ENCODE assay signal across 8 cellular contexts in genomic region chr12:109714141-109714912, GRCh38. TPM values are rescaled to one million over a fixed set of nuclear protein-coding genes. Genes with fewer than 3 reads are reported as not detected.
DNase-seq lines count a peak whose midpoint lies in the region; ATAC-seq and TF ChIP-seq lines count a peak whose summit lies in the region.

No MANE protein-coding gene starts in this region.

- peak; percentile 25 for ATAC-seq in activated CD4-positive, alpha-beta T cell treated with anti-CD3 and anti-CD28 coated beads for 36 hours

- H3K9ac ChIP-seq in ES-I3 (ENCODE audit: low read depth, low read length) = peak overlapping the region; percentile 52; the same call in 1 of the 2 replicates

- H3K9me3 ChIP-seq in ES-I3 (ENCODE audit: control insufficient read depth, insufficient read depth, low read length) = no peaks in the 10 kb centered on the region
- H3K9me3 ChIP-seq in HEK293 (ENCODE audit: control insufficient read depth, insufficient read depth, low read depth, low read length) = no peaks in the 10 kb centered on the region

- POLR2A ChIA-PET in HEK293 (lab: Yijun Ruan, JAX) = no interaction called here
- POLR2A ChIA-PET in activated CD4-positive, alpha-beta T cell treated with anti-CD3 and anti-CD28 coated beads for 36 hours (lab: Charles Lee) = no interaction called here

- CTCF ChIA-PET in HEK293 (lab: Yijun Ruan, JAX) = interaction anchor here (0.6 to 1.2 kb wide), 9 partner anchors 9 to 299 kb away, joined by 3 to 9 read pairs (median 6); no protein-coding TSS in a partner anchor
- CTCF ChIA-PET in activated CD4-positive, alpha-beta T cell treated with anti-CD3 and anti-CD28 coated beads for 36 hours (lab: Charles Lee) = interaction anchor here (0.6 to 1.7 kb wide), 2 partner anchors 24 to 141 kb away, joined by 3 to 7 read pairs; partner anchors contain the start of genes MMAB and MVK

- H3K9me3 Mint-ChIP-seq in activated CD4-positive, alpha-beta T cell treated with anti-CD3 and anti-CD28 coated beads for 36 hours (ENCODE audit: low read depth) = no peaks in the 10 kb centered on the region

- intact Hi-C loops in activated CD4-positive, alpha-beta T cell treated with anti-CD3 and anti-CD28 coated beads for 36 hours (cut with DNase I, micrococcal nuclease) = loop anchor here (1.0 to 10.0 kb wide), 7 partner anchors 117 to 1202 kb away; partner anchors contain the start of genes ANAPC7 (in 1 of the 2), MMAB (in 1 of the 2), MVK (in 1 of the 2) and SSH1 (in 1 of the 2)

- H3K4me3 ChIP-seq in HEK293 (ENCODE audit: low read depth, low read length) = peak overlapping the region; percentile 50

- no peak overlapping the region for H3K27ac Mint-ChIP-seq in activated CD4-positive, alpha-beta T cell treated with anti-CD3 and anti-CD28 coated beads for 36 hours

- peak overlapping the region; percentile 54; the same call in 1 of the 2 replicates for H3K27ac ChIP-seq in HEK293 (ENCODE audit: extremely low read depth, low read depth, low read length)
- peak overlapping the region; percentile 72 for H3K27ac ChIP-seq in cingulate gyrus (ENCODE audit: low read depth, low read length)

- H3K4me1 ChIP-seq in ES-I3 (ENCODE audit: insufficient read depth, low read length) (peaks cover 23% of the 10 kb centered on the region; the same call in 1 of the 2 replicates), HEK293 (ENCODE audit: control insufficient read depth, insufficient read depth, low read length) (no peaks in the 10 kb centered on the region)

- H3K36me3 ChIP-seq in ES-I3 (ENCODE audit: insufficient read depth, low read length) (no peaks in the 10 kb centered on the region), HEK293 (ENCODE audit: control insufficient read depth in 2 of 2, insufficient read depth in 1 of 2, low read length in 2 of 2) (no peaks in the 10 kb centered on the region)

- peak; percentile 76 for DNase-seq in NCI-H146 (lab: John Stamatoyannopoulos, UW)
- DNase-seq in activated CD4-positive, alpha-beta T cell treated with anti-CD3 and anti-CD28 coated beads for 36 hours = peak; percentile 69
- DNase-seq in lung microvascular endothelial cell (ENCODE audit: low read depth in 2 of 2) = peak; percentile 60 to 70
- peak; percentile 38 for DNase-seq in stimulated activated CD8-positive, alpha-beta memory T cell treated with anti-CD3 and anti-CD28 coated beads, Interleukin-12 subunit alpha, Interleukin-12 subunit beta, amount 100 ng/mL, for 4 hours (ENCODE audit: low read depth)
- DNase-seq in NCI-H774 (lab: John Stamatoyannopoulos, UW) = no peak

- H3K27me3 Mint-ChIP-seq in activated CD4-positive, alpha-beta T cell treated with anti-CD3 and anti-CD28 coated beads for 36 hours = peaks cover 30% of the 10 kb centered on the region

- peaks cover 4% of the 10 kb centered on the region for H3K4me1 Mint-ChIP-seq in activated CD4-positive, alpha-beta T cell treated with anti-CD3 and anti-CD28 coated beads for 36 hours

- H3K36me3 Mint-ChIP-seq in activated CD4-positive, alpha-beta T cell treated with anti-CD3 and anti-CD28 coated beads for 36 hours (ENCODE audit: low read depth) = no peaks in the 10 kb centered on the region

- peak overlapping the region; percentile 56 for H3K4me3 Mint-ChIP-seq in activated CD4-positive, alpha-beta T cell treated with anti-CD3 and anti-CD28 coated beads for 36 hours

- peak; percentile 55 for TF ChIP-seq CTCF in HEK293 (tag by site-specific recombination; IDR thresholded peaks at IDR 0.05)

TF ChIP-seq in HEK293, 187 proteins besides CTCF, POLR2A, EP300 and RAD21 (continues in another document):
- TF ChIP-seq ZNF777 (tag by site-specific recombination; IDR thresholded peaks at IDR 0.05; ENCODE audit: borderline replicate concordance) = peak; percentile 60; the same call in 1 of the 2 replicates
- peak; percentile 50; the same call in 1 of the 2 replicates for TF ChIP-seq ZBTB20 (tag by site-specific recombination; IDR thresholded peaks at IDR 0.05)
- peak; percentile 30 for TF ChIP-seq ZIC2 (tag by site-specific recombination; IDR thresholded peaks at IDR 0.05)
- TF ChIP-seq INSM2 (tag by site-specific recombination; IDR thresholded peaks at IDR 0.05) = no peak
- TF ChIP-seq KLF10 (tag by site-specific recombination; IDR thresholded peaks at IDR 0.05) = 0 out of 2 replicates have a peak, but pooled peaks have one; percentile 21
- no peak for TF ChIP-seq ZNF223 (tag by site-specific recombination; IDR thresholded peaks at IDR 0.05)
- TF ChIP-seq ZNF426 (tag by site-specific recombination; IDR thresholded peaks at IDR 0.05) = no peak
- TF ChIP-seq RBAK (tag by site-specific recombination; IDR thresholded peaks at IDR 0.05) = no peak
- TF ChIP-seq, protein P1, sequence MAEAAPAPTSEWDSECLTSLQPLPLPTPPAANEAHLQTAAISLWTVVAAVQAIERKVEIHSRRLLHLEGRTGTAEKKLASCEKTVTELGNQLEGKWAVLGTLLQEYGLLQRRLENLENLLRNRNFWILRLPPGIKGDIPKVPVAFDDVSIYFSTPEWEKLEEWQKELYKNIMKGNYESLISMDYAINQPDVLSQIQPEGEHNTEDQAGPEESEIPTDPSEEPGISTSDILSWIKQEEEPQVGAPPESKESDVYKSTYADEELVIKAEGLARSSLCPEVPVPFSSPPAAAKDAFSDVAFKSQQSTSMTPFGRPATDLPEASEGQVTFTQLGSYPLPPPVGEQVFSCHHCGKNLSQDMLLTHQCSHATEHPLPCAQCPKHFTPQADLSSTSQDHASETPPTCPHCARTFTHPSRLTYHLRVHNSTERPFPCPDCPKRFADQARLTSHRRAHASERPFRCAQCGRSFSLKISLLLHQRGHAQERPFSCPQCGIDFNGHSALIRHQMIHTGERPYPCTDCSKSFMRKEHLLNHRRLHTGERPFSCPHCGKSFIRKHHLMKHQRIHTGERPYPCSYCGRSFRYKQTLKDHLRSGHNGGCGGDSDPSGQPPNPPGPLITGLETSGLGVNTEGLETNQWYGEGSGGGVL (tag by site-specific recombination; IDR thresholded peaks at IDR 0.05) = peak; percentile 37; the same call in 1 of the 2 replicates
- TF ChIP-seq GLIS2 (tag by site-specific recombination; IDR thresholded peaks at IDR 0.05) = peak; percentile 85; the same call in 1 of the 2 replicates
- 0 out of 2 replicates have a peak, but pooled peaks have one; percentile 38 for TF ChIP-seq ZNF660 (tag by site-specific recombination; IDR thresholded peaks at IDR 0.05)
- TF ChIP-seq ZEB2 (tag by site-specific recombination; IDR thresholded peaks at IDR 0.05) = peak; percentile 22; the same call in 1 of the 2 replicates
- TF ChIP-seq, protein P2, sequence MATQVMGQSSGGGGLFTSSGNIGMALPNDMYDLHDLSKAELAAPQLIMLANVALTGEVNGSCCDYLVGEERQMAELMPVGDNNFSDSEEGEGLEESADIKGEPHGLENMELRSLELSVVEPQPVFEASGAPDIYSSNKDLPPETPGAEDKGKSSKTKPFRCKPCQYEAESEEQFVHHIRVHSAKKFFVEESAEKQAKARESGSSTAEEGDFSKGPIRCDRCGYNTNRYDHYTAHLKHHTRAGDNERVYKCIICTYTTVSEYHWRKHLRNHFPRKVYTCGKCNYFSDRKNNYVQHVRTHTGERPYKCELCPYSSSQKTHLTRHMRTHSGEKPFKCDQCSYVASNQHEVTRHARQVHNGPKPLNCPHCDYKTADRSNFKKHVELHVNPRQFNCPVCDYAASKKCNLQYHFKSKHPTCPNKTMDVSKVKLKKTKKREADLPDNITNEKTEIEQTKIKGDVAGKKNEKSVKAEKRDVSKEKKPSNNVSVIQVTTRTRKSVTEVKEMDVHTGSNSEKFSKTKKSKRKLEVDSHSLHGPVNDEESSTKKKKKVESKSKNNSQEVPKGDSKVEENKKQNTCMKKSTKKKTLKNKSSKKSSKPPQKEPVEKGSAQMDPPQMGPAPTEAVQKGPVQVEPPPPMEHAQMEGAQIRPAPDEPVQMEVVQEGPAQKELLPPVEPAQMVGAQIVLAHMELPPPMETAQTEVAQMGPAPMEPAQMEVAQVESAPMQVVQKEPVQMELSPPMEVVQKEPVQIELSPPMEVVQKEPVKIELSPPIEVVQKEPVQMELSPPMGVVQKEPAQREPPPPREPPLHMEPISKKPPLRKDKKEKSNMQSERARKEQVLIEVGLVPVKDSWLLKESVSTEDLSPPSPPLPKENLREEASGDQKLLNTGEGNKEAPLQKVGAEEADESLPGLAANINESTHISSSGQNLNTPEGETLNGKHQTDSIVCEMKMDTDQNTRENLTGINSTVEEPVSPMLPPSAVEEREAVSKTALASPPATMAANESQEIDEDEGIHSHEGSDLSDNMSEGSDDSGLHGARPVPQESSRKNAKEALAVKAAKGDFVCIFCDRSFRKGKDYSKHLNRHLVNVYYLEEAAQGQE (tag by site-specific recombination; IDR thresholded peaks at IDR 0.05) = 0 out of 2 replicates have a peak, but pooled peaks have one; percentile 14
- TF ChIP-seq ZNF423 (tag by site-specific recombination; IDR thresholded peaks at IDR 0.05) = no peak
- TF ChIP-seq, protein P3, sequence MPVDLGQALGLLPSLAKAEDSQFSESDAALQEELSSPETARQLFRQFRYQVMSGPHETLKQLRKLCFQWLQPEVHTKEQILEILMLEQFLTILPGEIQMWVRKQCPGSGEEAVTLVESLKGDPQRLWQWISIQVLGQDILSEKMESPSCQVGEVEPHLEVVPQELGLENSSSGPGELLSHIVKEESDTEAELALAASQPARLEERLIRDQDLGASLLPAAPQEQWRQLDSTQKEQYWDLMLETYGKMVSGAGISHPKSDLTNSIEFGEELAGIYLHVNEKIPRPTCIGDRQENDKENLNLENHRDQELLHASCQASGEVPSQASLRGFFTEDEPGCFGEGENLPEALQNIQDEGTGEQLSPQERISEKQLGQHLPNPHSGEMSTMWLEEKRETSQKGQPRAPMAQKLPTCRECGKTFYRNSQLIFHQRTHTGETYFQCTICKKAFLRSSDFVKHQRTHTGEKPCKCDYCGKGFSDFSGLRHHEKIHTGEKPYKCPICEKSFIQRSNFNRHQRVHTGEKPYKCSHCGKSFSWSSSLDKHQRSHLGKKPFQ (tag by site-specific recombination; IDR thresholded peaks at IDR 0.05) = no peak
- TF ChIP-seq ZSCAN23 (tag by site-specific recombination; IDR thresholded peaks at IDR 0.05) = no peak

RNA-seq across cellular contexts. Expression of gene FAM222A, which starts 0.7 kb away (rescaled TPM):
- total RNA-seq in activated CD4-positive, alpha-beta T cell treated with anti-CD3 and anti-CD28 coated beads for 36 hours = under 1 TPM; 0.39 to 0.53 TPM
- 0.20 and 0.22 TPM in 2 replicates for total RNA-seq in lung microvascular endothelial cell
